In genomic region chr5:3994635-3995034, GRCh38 we compare ENCODE assay signal across 11 cellular contexts.
"Had no signal": no experiment of that assay in that cellular context is flagged by ENCODE, and none has a peak within 500 bp of the region (broad histone marks: within the 10 kb centered on the region; RNA-seq: fewer than 3 reads in every experiment).

No MANE protein-coding gene starts in this region.

- ATAC-seq: activated CD8-positive, alpha-beta T cell treated with anti-CD3 and anti-CD28 coated beads, Interleukin-2, amount 10 ng/mL, durations not matched to agents 7 days and 5 days; left lung had no signal

- H3K4me3 ChIP-seq: breast epithelium, left lung, skin epidermis had no signal

- DNase-seq: activated CD4-positive, alpha-beta T cell treated with anti-CD3 and anti-CD28 coated beads, Interleukin-2, amount 10 ng/mL, durations not matched to agents 7 days and 5 days; activated CD8-positive, alpha-beta T cell treated with anti-CD3 and anti-CD28 coated beads, Interleukin-2, amount 10 ng/mL, durations not matched to agents 7 days and 5 days; activated naive CD4-positive, alpha-beta T cell treated with anti-CD3 and anti-CD28 coated beads for 36 hours; activated T-cell treated with anti-CD3 and anti-CD28 coated beads, Interleukin-2, amount 50 U/mL, for 24 hours; effector memory CD4-positive, alpha-beta T cell; foreskin melanocyte; glutamatergic neuron; left lung; naive B cell had no signal
